ENCODE assay signal across 8 cellular contexts in the genomic region with DNA sequence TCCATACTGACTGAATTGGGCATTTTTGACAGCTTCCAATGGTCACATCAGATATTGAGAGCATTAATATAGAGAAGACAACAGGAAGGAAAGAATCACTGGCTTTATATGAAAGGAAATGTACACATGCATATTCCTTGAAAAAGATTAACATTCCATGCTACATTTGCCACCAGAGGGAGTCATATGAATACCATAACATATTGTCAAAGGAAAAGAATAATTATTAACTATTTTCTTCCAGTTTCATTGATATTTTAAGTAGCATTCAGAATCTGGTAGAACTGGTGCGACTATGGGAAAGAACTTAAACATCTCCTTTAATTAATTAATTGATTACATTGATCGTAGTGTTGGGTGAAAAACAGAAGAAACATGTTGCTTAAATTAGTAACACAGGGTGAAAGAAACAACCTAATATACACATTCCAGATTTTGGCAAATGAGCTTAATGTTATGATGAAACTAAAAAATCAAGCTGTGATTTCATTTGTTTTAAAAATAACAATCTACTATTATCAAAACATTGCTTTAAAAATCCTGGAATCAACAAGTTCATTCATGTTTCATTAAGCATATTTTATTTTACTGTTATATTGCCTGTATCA.
DNase-seq lines count a peak whose midpoint lies in the region; ATAC-seq and TF ChIP-seq lines count a peak whose summit lies in the region.

No MANE protein-coding gene starts in this region.

- DNase-seq in GM06990 (ENCODE audit: extremely low read depth, insufficient read length) (no peak), RWPE1 (ENCODE audit: low spot score) (peak; percentile 14), foreskin fibroblast (peak in 1 of 2 donors; percentile 64), NCI-H1436 treated with DMSO at 0.1 percent for 48 hours (lab: John Stamatoyannopoulos, UW) (no peak)
- DNase-seq in stimulated activated naive CD8-positive, alpha-beta T cell treated with anti-CD3 and anti-CD28 coated beads, Interleukin-15, amount 100 ng/mL, for 72 hours: no peak

- CTCF ChIA-PET in RWPE1 (lab: Yijun Ruan, JAX): interaction anchor here (0.6 to 0.7 kb wide), 2 partner anchors 47 to 406 kb away, joined by 3 to 6 read pairs; no protein-coding TSS in a partner anchor

- H3K27me3 ChIP-seq in GM06990 (replicated peaks; ENCODE audit: control insufficient read depth, insufficient read depth, low read length): no peaks in the 10 kb centered on the region

- no peak overlapping the region for H3K27ac ChIP-seq in 22Rv1
- H3K27ac ChIP-seq in RWPE1: no peak overlapping the region

- no peaks in the 10 kb centered on the region for H3K9me3 Mint-ChIP-seq in stimulated activated naive CD8-positive, alpha-beta T cell treated with anti-CD3 and anti-CD28 coated beads, Interleukin-15, amount 100 ng/mL, for 72 hours

- H3K27ac Mint-ChIP-seq in stimulated activated naive CD8-positive, alpha-beta T cell treated with anti-CD3 and anti-CD28 coated beads, Interleukin-15, amount 100 ng/mL, for 72 hours: no peak overlapping the region

- H3K4me3 ChIP-seq in GM06990 (replicated peaks; ENCODE audit: low read depth, low read length) (no peak overlapping the region), foreskin fibroblast (ENCODE audit: low read depth in 1 of 2, low read length in 2 of 2) (no peak overlapping the region)

- H3K4me1 Mint-ChIP-seq in stimulated activated naive CD8-positive, alpha-beta T cell treated with anti-CD3 and anti-CD28 coated beads, Interleukin-15, amount 100 ng/mL, for 72 hours: no peaks in the 10 kb centered on the region

- TF ChIP-seq CTCF in 22Rv1 (IDR thresholded peaks at IDR 0.05): peak; percentile 79
- TF ChIP-seq CTCF in GM06990 (IDR thresholded peaks at IDR 0.05; ENCODE audit: insufficient read depth, low read length, poor library complexity, severe bottlenecking): peak; percentile 14
- peak; percentile 46 for TF ChIP-seq CTCF in RWPE1 (conservative IDR thresholded peaks at IDR 0.05; ENCODE audit: low read depth)
- peak; percentile 42 for TF ChIP-seq CTCF in foreskin fibroblast (IDR thresholded peaks at IDR 0.05; ENCODE audit: low read depth, low read length)

- H3K27me3 Mint-ChIP-seq in stimulated activated naive CD8-positive, alpha-beta T cell treated with anti-CD3 and anti-CD28 coated beads, Interleukin-15, amount 100 ng/mL, for 72 hours: no peaks in the 10 kb centered on the region

- H3K4me3 Mint-ChIP-seq in stimulated activated naive CD8-positive, alpha-beta T cell treated with anti-CD3 and anti-CD28 coated beads, Interleukin-15, amount 100 ng/mL, for 72 hours: no peak overlapping the region

- POLR2A ChIA-PET in RWPE1 (lab: Yijun Ruan, JAX; ENCODE audit: low non-redundant PET): no interaction called here

- no peaks in the 10 kb centered on the region for H3K36me3 ChIP-seq in GM06990 (ENCODE audit: control insufficient read depth, insufficient read depth, low read length)

- no peak for ATAC-seq in stimulated activated naive CD8-positive, alpha-beta T cell treated with anti-CD3 and anti-CD28 coated beads, Interleukin-15, amount 100 ng/mL, for 72 hours
- ATAC-seq in HG02798 (IDR thresholded peaks at IDR 0.05; ENCODE audit: poor library complexity, unreplicated experiment) (no peak), GM18858 (IDR thresholded peaks at IDR 0.05; ENCODE audit: unreplicated experiment) (no peak)

Comparison
In these comparisons a context has a peak if more than half of its experiments do, and no peak if none do; other contexts are left out.
1. CTCF ChIP-seq: peak in every context shown above with its lines; median percentile 79 in 22Rv1; 46 in RWPE1; 42 in foreskin fibroblast; 14 in GM06990.